ENCODE assay signal across 10 cellular contexts in the genomic region with DNA sequence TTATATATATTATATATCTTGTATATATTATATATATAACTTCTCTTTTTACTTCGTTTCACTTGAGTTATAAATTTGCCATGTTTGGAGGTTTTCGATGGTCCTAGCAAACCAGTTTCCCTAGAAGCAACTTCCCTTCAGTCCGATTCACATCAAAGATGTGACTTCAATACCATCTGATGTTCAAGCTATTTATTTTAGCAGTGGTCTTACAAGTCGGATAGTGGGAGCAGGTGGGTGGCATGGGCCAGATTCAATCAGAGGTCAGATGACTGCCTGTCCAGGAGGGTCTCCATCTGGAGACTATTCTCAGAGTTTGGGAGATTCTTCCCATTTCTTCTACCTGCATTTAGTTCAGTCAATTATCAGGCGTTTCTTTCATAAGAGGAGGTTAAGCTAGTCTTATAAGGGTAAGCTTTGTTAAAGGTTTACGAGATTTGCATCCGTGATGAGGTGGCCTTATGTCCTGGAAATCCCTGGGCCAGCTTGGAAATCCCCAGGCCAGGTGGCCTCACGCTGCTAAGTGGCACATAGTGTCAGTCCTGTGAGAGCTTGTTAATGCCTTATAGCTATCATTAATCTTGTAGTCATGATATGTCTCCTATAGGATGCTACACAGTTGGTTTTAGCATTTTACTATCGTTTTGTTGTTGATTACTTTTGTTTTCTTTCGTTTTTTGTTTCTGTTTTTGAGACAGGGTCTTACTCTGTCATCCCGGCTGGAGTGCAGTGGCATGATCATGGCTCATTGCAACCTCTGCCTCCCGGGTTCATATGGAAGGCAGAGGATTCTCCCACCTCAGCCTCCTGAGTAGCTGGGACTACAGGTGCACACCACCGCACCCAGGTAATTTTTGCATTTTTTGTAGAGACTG.
DNase-seq lines count a peak whose midpoint lies in the region; ATAC-seq, FAIRE-seq and TF ChIP-seq lines count a peak whose summit lies in the region.
"Had no signal": no experiment of that assay in that cellular context is flagged by ENCODE, and none has a peak within 500 bp of the region (broad histone marks: within the 10 kb centered on the region; RNA-seq: fewer than 3 reads in every experiment).

No MANE protein-coding gene starts in this region.

- H3K4me1 Mint-ChIP-seq in endodermal cell (peaks cover 11% of the 10 kb centered on the region), HFFc6 (ENCODE audit: low read depth) (peaks cover 38% of the 10 kb centered on the region)

- H3K79me2 ChIP-seq in PC-3 (ENCODE audit: low read length) = no peaks in the 10 kb centered on the region

- CTCF ChIA-PET in PC-3 (lab: Charles Lee) = no interaction called here

- H3K4me1 ChIP-seq in endodermal cell (ENCODE audit: control insufficient read depth, insufficient read depth, low read length) (no peaks in the 10 kb centered on the region), PC-3 (ENCODE audit: insufficient read depth, low read length) (no peaks in the 10 kb centered on the region)

- H3K36me3 ChIP-seq in endodermal cell (ENCODE audit: control insufficient read depth, insufficient read depth, low read length) (no peaks in the 10 kb centered on the region), PC-3 (ENCODE audit: low read depth, low read length) (no peaks in the 10 kb centered on the region)
- H3K36me3 ChIP-seq: esophagus muscularis mucosa had no signal

- H3K4me3 Mint-ChIP-seq in endodermal cell (no peak overlapping the region), HFFc6 (no peak overlapping the region)

- BruUV-seq in PC-3 (replicated peaks; lab: Mats Ljungman, UMichigan) = no TSS peak

- 87 to 93% methylated on average over 8 to 12 of the region's 13 CpGs for WGBS in endodermal cell (ENCODE audit: insufficient coverage in 1 of 2, insufficient read length in 1 of 2), 2 experiments

- no peaks in the 10 kb centered on the region for H3F3A ChIP-seq in PC-3 (ENCODE audit: low read length, unreplicated experiment)

- H3K27ac ChIP-seq in endodermal cell (ENCODE audit: low read depth, low read length) (no peak overlapping the region), PC-3 (ENCODE audit: low read length) (no peak overlapping the region)
- H3K27ac ChIP-seq: esophagus muscularis mucosa had no signal

- H3K27me3 Mint-ChIP-seq in endodermal cell (ENCODE audit: insufficient read depth) (no peaks in the 10 kb centered on the region), HFFc6 (ENCODE audit: insufficient read depth) (no peaks in the 10 kb centered on the region; the same call in 1 of the 2 replicates)

- FAIRE-seq in GM18507 (lab: Jason Lieb, UNC) = peak; percentile 91

- H3K9ac ChIP-seq in endodermal cell (ENCODE audit: extremely low read depth, low read length, poor library complexity, severe bottlenecking) = no peak overlapping the region
- H3K9ac ChIP-seq in PC-3 (ENCODE audit: low read length) = no peak overlapping the region

- no peaks in the 10 kb centered on the region for H3K9me2 ChIP-seq in PC-3 (replicated peaks; ENCODE audit: low read length)

- H3K27me3 ChIP-seq in endodermal cell (ENCODE audit: control insufficient read depth, insufficient read depth, low read length, poor library complexity, severe bottlenecking) = no peaks in the 10 kb centered on the region
- H3K27me3 ChIP-seq in PC-3 (ENCODE audit: low read length) = no peaks in the 10 kb centered on the region
- H3K27me3 ChIP-seq: esophagus muscularis mucosa had no signal

- no peak for DNase-seq in GM18507 (ENCODE audit: extremely low spot score, insufficient read length, low read depth)
- peak; percentile 41 for DNase-seq in cerebellar cortex (ENCODE audit: low spot score)
- DNase-seq in endodermal cell = no peak
- no peak for DNase-seq in HuH-7.5 (ENCODE audit: low spot score)
- DNase-seq in PC-3 = no peak
- DNase-seq in HFFc6 = no peak
- DNase-seq: NCI-H510A treated with DMSO at 0.1 percent for 48 hours had no signal

- TF ChIP-seq CTCF in endodermal cell (conservative IDR thresholded peaks at IDR 0.05) = no peak
- TF ChIP-seq CTCF in PC-3 (conservative IDR thresholded peaks at IDR 0.05; ENCODE audit: low read depth, low read length) = no peak
- TF ChIP-seq CTCF in HFFc6 (IDR thresholded peaks at IDR 0.05) = no peak

- intact Hi-C loops in PC-3 (cut with micrococcal nuclease) = no loop called here

- peaks cover 10% of the 10 kb centered on the region for H3K9me3 ChIP-seq in endodermal cell (ENCODE audit: control insufficient read depth, low read length)
- H3K9me3 ChIP-seq in PC-3 (ENCODE audit: low read length) = no peaks in the 10 kb centered on the region
- H3K9me3 ChIP-seq: esophagus muscularis mucosa had no signal

- no peaks in the 10 kb centered on the region for H4K20me1 ChIP-seq in PC-3 (ENCODE audit: low read length)

- peak; percentile 63 for ATAC-seq in GM21367 (IDR thresholded peaks at IDR 0.05; ENCODE audit: unreplicated experiment)
- ATAC-seq in HG03159 (IDR thresholded peaks at IDR 0.05; ENCODE audit: unreplicated experiment) = peak; percentile 77
- no peak for ATAC-seq in PC-3

- H2AFZ ChIP-seq in PC-3 (ENCODE audit: low read length) = no peak overlapping the region

- H3K36me3 Mint-ChIP-seq in endodermal cell (ENCODE audit: low read depth) (peaks cover 25% of the 10 kb centered on the region), HFFc6 (ENCODE audit: low read depth) (peaks cover 16% of the 10 kb centered on the region)

- no peak overlapping the region for H3K27ac Mint-ChIP-seq in endodermal cell
- H3K27ac Mint-ChIP-seq in HFFc6 = no peak overlapping the region

- POLR2A ChIA-PET in PC-3 (lab: Charles Lee; ENCODE audit: unreplicated experiment) = no interaction called here

- no peak overlapping the region for H3K4me2 ChIP-seq in PC-3 (ENCODE audit: low read length)

- H3K9me3 Mint-ChIP-seq in endodermal cell (peaks cover 8% of the 10 kb centered on the region), HFFc6 (no peaks in the 10 kb centered on the region)

- H3K4me3 ChIP-seq in endodermal cell (ENCODE audit: low read length) (no peak overlapping the region), PC-3 (ENCODE audit: low read length) (no peak overlapping the region)
- H3K4me3 ChIP-seq: esophagus muscularis mucosa had no signal
